ENCODE assay signal across 8 cellular contexts in genomic region chr11:128552783-128553661, GRCh38. TPM values are rescaled to one million over a fixed set of nuclear protein-coding genes. Genes with fewer than 3 reads are reported as not detected.
DNase-seq lines count a peak whose midpoint lies in the region; ATAC-seq and TF ChIP-seq lines count a peak whose summit lies in the region.

No MANE protein-coding gene starts in this region.

- peak overlapping the region; percentile 27 for H3K4me3 Mint-ChIP-seq in activated CD4-positive, alpha-beta memory T cell treated with anti-CD3 and anti-CD28 coated beads, Interleukin-2, amount 10 ng/mL, durations not matched to agents 7 days and 5 days

- ATAC-seq in HG03159 (IDR thresholded peaks at IDR 0.05; ENCODE audit: unreplicated experiment) (peak; percentile 55), heart left ventricle (peak in 2 of 4 donors; percentile 20 to 45), aorta (ENCODE audit: low FRiP score) (no peak)

- WGBS in heart left ventricle, 4 donors = 70 to 75% (median 74%) methylated on average over 14 of the region's 14 CpGs
- WGBS in thymus = 82% methylated on average over 14 of the region's 14 CpGs
- 92% methylated on average over 14 of the region's 14 CpGs for WGBS in aorta, 2 donors

- H3K9me3 ChIP-seq in heart left ventricle = no peaks in the 10 kb centered on the region
- H3K9me3 ChIP-seq in thymus (ENCODE audit: control insufficient read depth) = no peaks in the 10 kb centered on the region
- no peaks in the 10 kb centered on the region for H3K9me3 ChIP-seq in aorta (ENCODE audit: control insufficient read depth, low read length)

- no peaks in the 10 kb centered on the region for H3K9me3 Mint-ChIP-seq in activated CD4-positive, alpha-beta memory T cell treated with anti-CD3 and anti-CD28 coated beads, Interleukin-2, amount 10 ng/mL, durations not matched to agents 7 days and 5 days

- no peaks in the 10 kb centered on the region for H3K27me3 ChIP-seq in heart left ventricle
- H3K27me3 ChIP-seq in thymus (ENCODE audit: control insufficient read depth, insufficient read depth) = no peaks in the 10 kb centered on the region
- H3K27me3 ChIP-seq in aorta (ENCODE audit: control insufficient read depth in 1 of 2, insufficient read depth in 2 of 2, low read length in 1 of 2) = no peaks in the 10 kb centered on the region

- no peak for TF ChIP-seq CTCF in heart left ventricle (IDR thresholded peaks at IDR 0.05)

- peak in 11 of 14 donors; percentile 2 to 86 (median 61) for DNase-seq in C1 segment of cervical spinal cord (lab: John Stamatoyannopoulos, UW)
- DNase-seq in activated CD4-positive, alpha-beta memory T cell treated with anti-CD3 and anti-CD28 coated beads, Interleukin-2, amount 10 ng/mL, durations not matched to agents 7 days and 5 days = peak; percentile 30
- no peak for DNase-seq in heart left ventricle
- DNase-seq in aorta = no peak
- DNase-seq in NCI-H82 (lab: John Stamatoyannopoulos, UW) = no peak

- H3K4me1 ChIP-seq in heart left ventricle = peaks cover 0 to 66% (median 31%) of the 10 kb centered on the region in 12 donors
- peaks cover 53% of the 10 kb centered on the region for H3K4me1 ChIP-seq in thymus (ENCODE audit: control insufficient read depth, insufficient read depth, low read length)
- H3K4me1 ChIP-seq in aorta (ENCODE audit: control insufficient read depth in 1 of 2, insufficient read depth in 2 of 2, low read length in 2 of 2) = no peaks in the 10 kb centered on the region

- peak overlapping the region; percentile 89 for H3K27ac Mint-ChIP-seq in activated CD4-positive, alpha-beta memory T cell treated with anti-CD3 and anti-CD28 coated beads, Interleukin-2, amount 10 ng/mL, durations not matched to agents 7 days and 5 days

- peak; percentile 55 for TF ChIP-seq POLR2A in GM19193 (IDR thresholded peaks at IDR 0.05; ENCODE audit: extremely low read depth, insufficient read depth, insufficient read length)
- no peak for TF ChIP-seq POLR2A in heart left ventricle (IDR thresholded peaks at IDR 0.05)

- H3K4me3 ChIP-seq in heart left ventricle (peak overlapping the region in 1 of 12 donors; percentile 8), thymus (ENCODE audit: low read length) (no peak overlapping the region), aorta (ENCODE audit: low read length in 2 of 2) (no peak overlapping the region)

- intact Hi-C loops in heart left ventricle (cut with DNase I) (loop anchor here in 7 of 10 donors (5.0 to 10.0 kb wide), 8 partner anchors 41 to 378 kb away; no protein-coding TSS in a partner anchor), aorta (cut with DNase I) (no loop called here)

- H3K27ac ChIP-seq in heart left ventricle (peak overlapping the region in 10 of 12 donors; percentile 6 to 63 (median 38)), thymus (ENCODE audit: low read depth) (peak overlapping the region; percentile 36), aorta (ENCODE audit: low read depth in 1 of 2, low read length in 2 of 2) (no peak overlapping the region)

- peaks cover 7% of the 10 kb centered on the region for H3K36me3 Mint-ChIP-seq in activated CD4-positive, alpha-beta memory T cell treated with anti-CD3 and anti-CD28 coated beads, Interleukin-2, amount 10 ng/mL, durations not matched to agents 7 days and 5 days (ENCODE audit: low read depth)

- POLR2A ChIA-PET in activated CD4-positive, alpha-beta memory T cell treated with anti-CD3 and anti-CD28 coated beads, Interleukin-2, amount 10 ng/mL, durations not matched to agents 7 days and 5 days (lab: Charles Lee) = interaction anchor here (0.6 to 4.6 kb wide), 20 partner anchors 9 to 263 kb away, joined by 3 to 70 read pairs (median 4); no protein-coding TSS in a partner anchor

- H3K4me1 Mint-ChIP-seq in activated CD4-positive, alpha-beta memory T cell treated with anti-CD3 and anti-CD28 coated beads, Interleukin-2, amount 10 ng/mL, durations not matched to agents 7 days and 5 days = peaks cover 56% of the 10 kb centered on the region

- H3K27me3 Mint-ChIP-seq in activated CD4-positive, alpha-beta memory T cell treated with anti-CD3 and anti-CD28 coated beads, Interleukin-2, amount 10 ng/mL, durations not matched to agents 7 days and 5 days = no peaks in the 10 kb centered on the region

- CTCF ChIA-PET in activated CD4-positive, alpha-beta memory T cell treated with anti-CD3 and anti-CD28 coated beads, Interleukin-2, amount 10 ng/mL, durations not matched to agents 7 days and 5 days (lab: Charles Lee) = interaction anchor here (0.8 to 1.6 kb wide), 5 partner anchors 27 to 393 kb away, joined by 3 to 4 read pairs (median 3); no protein-coding TSS in a partner anchor

- H3K36me3 ChIP-seq in heart left ventricle = peaks cover 0 to 3% (median 0%) of the 10 kb centered on the region in 9 donors
- no peaks in the 10 kb centered on the region for H3K36me3 ChIP-seq in thymus (ENCODE audit: control insufficient read depth, insufficient read depth)
- no peaks in the 10 kb centered on the region for H3K36me3 ChIP-seq in aorta (ENCODE audit: control insufficient read depth in 1 of 2, insufficient read depth in 2 of 2, low read length in 1 of 2)

RNA-seq across cellular contexts. Expression of gene ETS1, which starts 34.3 kb away (rescaled TPM):
- total RNA-seq in activated CD4-positive, alpha-beta memory T cell treated with anti-CD3 and anti-CD28 coated beads, Interleukin-2, amount 10 ng/mL, durations not matched to agents 7 days and 5 days = 100 to 1,000 TPM; 572 to 584 TPM
- 100 to 1,000 TPM in 1 of 9 donors, 10 to 100 TPM in 8; 39.3 to 101 (median 45.9) TPM for total RNA-seq in heart left ventricle
- polyA plus RNA-seq in heart left ventricle = 10 to 100 TPM; 18.4 to 37.0 TPM
- 223 TPM for polyA plus RNA-seq in thymus
- total RNA-seq in aorta = 100 to 1,000 TPM; 119 to 125 TPM
- polyA plus RNA-seq in aorta = 10 to 100 TPM; 17.8 to 20.3 TPM

Comparison
In these comparisons a context has a peak if more than half of its experiments do, and no peak if none do; other contexts are left out.
1. DNase-seq: peak in C1 segment of cervical spinal cord (11 of 14) and activated CD4-positive, alpha-beta memory T cell treated with anti-CD3 and anti-CD28 coated beads, Interleukin-2, amount 10 ng/mL, durations not matched to agents 7 days and 5 days (single experiment); none in heart left ventricle (0 of 5), aorta (0 of 2) and NCI-H82 (single experiment).
2. H3K27ac ChIP-seq: peak in heart left ventricle (10 of 12) and thymus (single experiment); none in aorta (0 of 2).
3. RNA of gene ETS1, which starts 34.3 kb away (total RNA-seq): 572 to 584 TPM in activated CD4-positive, alpha-beta memory T cell treated with anti-CD3 and anti-CD28 coated beads, Interleukin-2, amount 10 ng/mL, durations not matched to agents 7 days and 5 days; 119 to 125 TPM in aorta and 39.3 to 101 TPM in heart left ventricle; every median in the first group is over 4 times any median in the second.
4. intact Hi-C loops: an anchor here in heart left ventricle (5.0 to 10.0 kb wide); none called in aorta.